9 cellular contexts compared by ENCODE assay signal in the genomic region with DNA sequence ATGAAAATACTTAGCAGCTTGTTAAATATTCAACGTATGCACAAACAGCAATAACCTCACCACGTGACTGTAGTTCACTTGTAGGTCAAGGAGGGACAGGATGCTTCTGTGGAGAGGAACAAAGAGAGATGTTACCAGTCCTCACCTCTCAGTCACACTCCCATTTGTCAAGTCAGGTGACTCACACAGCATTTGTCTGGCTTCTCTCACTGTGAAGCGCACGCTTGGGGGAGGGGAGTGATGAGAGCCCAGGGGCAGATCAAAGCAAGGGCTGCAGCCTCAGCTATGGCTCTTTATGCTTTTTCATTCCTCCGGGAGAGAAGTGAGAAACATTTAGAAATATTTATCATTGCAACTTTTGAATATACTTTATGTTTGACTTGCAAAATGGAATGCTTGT. TPM values are rescaled to one million over a fixed set of nuclear protein-coding genes. Genes with fewer than 3 reads are reported as not detected.
DNase-seq lines count a peak whose midpoint lies in the region; ATAC-seq, FAIRE-seq and TF ChIP-seq lines count a peak whose summit lies in the region.
"Had no signal": no experiment of that assay in that cellular context is flagged by ENCODE, and none has a peak within 500 bp of the region (broad histone marks: within the 10 kb centered on the region; RNA-seq: fewer than 3 reads in every experiment).

No MANE protein-coding gene starts in this region.

- CTCF ChIA-PET in activated CD8-positive, alpha-beta T cell treated with anti-CD3 and anti-CD28 coated beads, Interleukin-2, amount 10 ng/mL, durations not matched to agents 7 days and 5 days (lab: Charles Lee), result interaction anchor here (0.9 to 4.1 kb wide), 10 partner anchors 10 to 307 kb away, joined by 3 to 23 read pairs (median 4); no protein-coding TSS in a partner anchor

- H3K27ac ChIP-seq in Karpas-422 (ENCODE audit: low read length), result no peak overlapping the region
- H3K27ac ChIP-seq: HL-60 had no signal

- no peaks in the 10 kb centered on the region for H3K4me1 ChIP-seq in Karpas-422 (ENCODE audit: low read length)

- H3K36me3 Mint-ChIP-seq in activated CD8-positive, alpha-beta T cell treated with anti-CD3 and anti-CD28 coated beads, Interleukin-2, amount 10 ng/mL, durations not matched to agents 7 days and 5 days (ENCODE audit: low read depth), result no peaks in the 10 kb centered on the region

- no peaks in the 10 kb centered on the region for H3K27me3 ChIP-seq in Karpas-422 (ENCODE audit: low read length)

- FAIRE-seq in GM12891 (lab: Jason Lieb, UNC) (peak; percentile 43), HTR-8/SVneo (lab: Jason Lieb, UNC) (peak; percentile 40)

- no peak overlapping the region for H3K4me2 ChIP-seq in Karpas-422 (ENCODE audit: low read depth, low read length, poor library complexity, severe bottlenecking)

- H3K9ac ChIP-seq in Karpas-422 (ENCODE audit: low read length), result no peak overlapping the region

- H4K20me1 ChIP-seq in Karpas-422 (ENCODE audit: insufficient read depth, low read depth, low read length), result no peaks in the 10 kb centered on the region

- no peaks in the 10 kb centered on the region for H3K9me3 Mint-ChIP-seq in activated CD8-positive, alpha-beta T cell treated with anti-CD3 and anti-CD28 coated beads, Interleukin-2, amount 10 ng/mL, durations not matched to agents 7 days and 5 days (ENCODE audit: insufficient read depth)

- ATAC-seq in activated CD8-positive, alpha-beta T cell treated with anti-CD3 and anti-CD28 coated beads, Interleukin-2, amount 10 ng/mL, durations not matched to agents 7 days and 5 days, result peak; percentile 60
- ATAC-seq in HG03342 (IDR thresholded peaks at IDR 0.05; ENCODE audit: unreplicated experiment), result no peak
- no peak for ATAC-seq in GM21619 (IDR thresholded peaks at IDR 0.05; ENCODE audit: unreplicated experiment)

- H2AFZ ChIP-seq in Karpas-422 (ENCODE audit: low read length), result no peak overlapping the region

- DNase-seq in GM12891 (ENCODE audit: insufficient read length, low spot score), result no peak
- DNase-seq in HTR-8/SVneo (ENCODE audit: insufficient read length, low spot score), result peak; percentile 26
- DNase-seq in activated CD8-positive, alpha-beta T cell treated with anti-CD3 and anti-CD28 coated beads, Interleukin-2, amount 10 ng/mL, durations not matched to agents 7 days and 5 days, result peak; percentile 55
- peak; percentile 94 for DNase-seq in iPS DF 19.7 (ENCODE audit: low read depth, low spot score)
- no peak for DNase-seq in DMS79 (lab: John Stamatoyannopoulos, UW)
- no peak for DNase-seq in Karpas-422

- no peak for TF ChIP-seq POLR2A in GM12891 (IDR thresholded peaks at IDR 0.05; ENCODE audit: low read depth, low read length)

- no peaks in the 10 kb centered on the region for H3K79me2 ChIP-seq in Karpas-422 (ENCODE audit: low read length)

- H3K9me2 ChIP-seq in Karpas-422 (replicated peaks; ENCODE audit: insufficient read depth, low read length), result no peaks in the 10 kb centered on the region

- no peak overlapping the region for H3K4me3 Mint-ChIP-seq in activated CD8-positive, alpha-beta T cell treated with anti-CD3 and anti-CD28 coated beads, Interleukin-2, amount 10 ng/mL, durations not matched to agents 7 days and 5 days

- H3K4me1 Mint-ChIP-seq in activated CD8-positive, alpha-beta T cell treated with anti-CD3 and anti-CD28 coated beads, Interleukin-2, amount 10 ng/mL, durations not matched to agents 7 days and 5 days (ENCODE audit: low read depth), result peaks cover 33% of the 10 kb centered on the region

- no peak overlapping the region for H3K27ac Mint-ChIP-seq in activated CD8-positive, alpha-beta T cell treated with anti-CD3 and anti-CD28 coated beads, Interleukin-2, amount 10 ng/mL, durations not matched to agents 7 days and 5 days

- no peaks in the 10 kb centered on the region for H3K36me3 ChIP-seq in Karpas-422 (ENCODE audit: insufficient read depth, low read length)

- POLR2A ChIA-PET in activated CD8-positive, alpha-beta T cell treated with anti-CD3 and anti-CD28 coated beads, Interleukin-2, amount 10 ng/mL, durations not matched to agents 7 days and 5 days (lab: Charles Lee), result no interaction called here

- H3K4me3 ChIP-seq in Karpas-422 (ENCODE audit: low read length), result no peak overlapping the region

- H3K9me3 ChIP-seq in Karpas-422 (ENCODE audit: low read length), result no peaks in the 10 kb centered on the region

- peaks cover 45% of the 10 kb centered on the region for H3K27me3 Mint-ChIP-seq in activated CD8-positive, alpha-beta T cell treated with anti-CD3 and anti-CD28 coated beads, Interleukin-2, amount 10 ng/mL, durations not matched to agents 7 days and 5 days (ENCODE audit: low read depth)

TF ChIP-seq in GM12891, 5 proteins besides CTCF, POLR2A, EP300 and RAD21:
- no peak for TF ChIP-seq POU2F2 (IDR thresholded peaks at IDR 0.05; ENCODE audit: low read depth, low read length)
- no peak for TF ChIP-seq SPI1 (IDR thresholded peaks at IDR 0.05; ENCODE audit: low read depth, low read length)
- TF ChIP-seq TAF1 (IDR thresholded peaks at IDR 0.05; ENCODE audit: low read depth, low read length), result no peak
- no peak for TF ChIP-seq PAX5 (IDR thresholded peaks at IDR 0.05; ENCODE audit: insufficient read depth, low read length, severe bottlenecking)
- no peak for TF ChIP-seq POLR2AphosphoS5 (IDR thresholded peaks at IDR 0.05; ENCODE audit: low read depth, low read length)

RNA-seq across cellular contexts. Expression of a gene that starts 2.9 kb away (rescaled TPM):
- polyA plus RNA-seq in GM12891 (2012; ENCODE audit: low read depth, missing spikeins), result 0.86 TPM
- under 1 TPM in 1 of 2 experiments, not detected in 1; 0.03 TPM for total RNA-seq in activated CD8-positive, alpha-beta T cell treated with anti-CD3 and anti-CD28 coated beads, Interleukin-2, amount 10 ng/mL, durations not matched to agents 7 days and 5 days
- total RNA-seq in Karpas-422 (2014; rRNA removed; shearing (Covaris generic); ENCODE audit: low replicate concordance), result not detected in 2 replicates

Comparison
In these comparisons a context has a peak if more than half of its experiments do, and no peak if none do; other contexts are left out.
1. DNase-seq: peak in HTR-8/SVneo (single experiment), activated CD8-positive, alpha-beta T cell treated with anti-CD3 and anti-CD28 coated beads, Interleukin-2, amount 10 ng/mL, durations not matched to agents 7 days and 5 days (single experiment) and iPS DF 19.7 (single experiment); none in GM12891 (single experiment), DMS79 (single experiment) and Karpas-422 (single experiment).